Comparison of ENCODE assay signal across 13 cellular contexts in the genomic region with DNA sequence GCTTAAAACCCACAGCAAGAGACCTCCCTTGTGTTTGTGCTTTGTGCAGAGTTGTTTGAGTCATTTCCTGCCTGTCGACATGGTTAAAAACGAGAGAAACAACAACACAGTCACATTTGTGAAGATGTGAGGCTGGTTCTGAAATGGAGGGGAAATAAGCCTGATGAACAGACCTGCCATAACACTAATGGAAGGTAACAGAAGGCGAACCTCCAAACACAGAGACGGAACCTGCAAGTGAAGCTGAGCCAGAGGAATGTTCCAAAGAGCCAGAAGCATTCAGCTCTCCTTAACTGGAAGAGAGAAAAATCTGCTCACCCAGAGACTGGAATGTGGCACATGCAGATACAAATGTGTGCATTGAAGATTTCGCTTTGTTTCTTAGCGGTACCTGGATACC. TPM values are rescaled to one million over a fixed set of nuclear protein-coding genes. Genes with fewer than 3 reads are reported as not detected.
DNase-seq lines count a peak whose midpoint lies in the region; ATAC-seq and TF ChIP-seq lines count a peak whose summit lies in the region.
"Had no signal": no experiment of that assay in that cellular context is flagged by ENCODE, and none has a peak within 500 bp of the region (broad histone marks: within the 10 kb centered on the region; RNA-seq: fewer than 3 reads in every experiment).

No MANE protein-coding gene starts in this region.

- H3K27ac Mint-ChIP-seq in HFFc6 (peak overlapping the region; percentile 71; the same call in 1 of the 2 replicates), immature natural killer cell (no peak overlapping the region)
- H3K27ac Mint-ChIP-seq: stimulated activated memory B cell treated with anti-CD40 and anti-IgM and Interleukin-4, amounts not matched to agents 10 μg/mL and 1 μg/mL and 100 μg/mL, for 72 hours had no signal

- H3K27me3 Mint-ChIP-seq in HFFc6 (ENCODE audit: insufficient read depth) (peaks cover 2% of the 10 kb centered on the region; the same call in 1 of the 2 replicates), immature natural killer cell (ENCODE audit: low read depth in 3 of 3) (peaks cover 0 to 2% (median 2%) of the 10 kb centered on the region in 3 donors)
- H3K27me3 Mint-ChIP-seq: stimulated activated memory B cell treated with anti-CD40 and anti-IgM and Interleukin-4, amounts not matched to agents 10 μg/mL and 1 μg/mL and 100 μg/mL, for 72 hours had no signal

- DNase-seq in A172 (ENCODE audit: low spot score), result peak; percentile 3
- DNase-seq in HFFc6, result no peak
- no peak for DNase-seq in caudate nucleus (lab: John Stamatoyannopoulos, UW)
- peak; percentile 19 for DNase-seq in kidney tubule cell (ENCODE audit: low spot score)
- DNase-seq in NCI-H510A treated with DMSO at 0.1 percent for 48 hours (lab: John Stamatoyannopoulos, UW), result no peak
- no peak for DNase-seq in stimulated activated naive CD4-positive, alpha-beta T cell (lab: John Stamatoyannopoulos, UW)
- no peak for DNase-seq in immature natural killer cell
- DNase-seq: activated CD4-positive, alpha-beta T cell treated with anti-CD3 and anti-CD28 coated beads, Interleukin-2, amount 50 U/mL, for 1 hour; NCI-H446; PC-9; stimulated activated CD4-positive, alpha-beta T cell treated with anti-CD3 and anti-CD28 coated beads, Interleukin-1b, Interleukin-23, amount 100 ng/mL, for 48 hours had no signal

- peak overlapping the region; percentile 39 for H3K27ac ChIP-seq in caudate nucleus (ENCODE audit: low read depth, low read length)
- H3K27ac ChIP-seq: PC-9 had no signal

- no peak for TF ChIP-seq CTCF in HFFc6 (IDR thresholded peaks at IDR 0.05)

- H3K9me3 Mint-ChIP-seq in HFFc6 (no peaks in the 10 kb centered on the region), immature natural killer cell (no peaks in the 10 kb centered on the region)
- H3K9me3 Mint-ChIP-seq: stimulated activated memory B cell treated with anti-CD40 and anti-IgM and Interleukin-4, amounts not matched to agents 10 μg/mL and 1 μg/mL and 100 μg/mL, for 72 hours had no signal

- H3K36me3 Mint-ChIP-seq in HFFc6 (ENCODE audit: low read depth), result no peaks in the 10 kb centered on the region
- H3K36me3 Mint-ChIP-seq in immature natural killer cell, result no peaks in the 10 kb centered on the region
- H3K36me3 Mint-ChIP-seq: stimulated activated memory B cell treated with anti-CD40 and anti-IgM and Interleukin-4, amounts not matched to agents 10 μg/mL and 1 μg/mL and 100 μg/mL, for 72 hours had no signal

- H3K4me3 Mint-ChIP-seq in HFFc6, result no peak overlapping the region
- H3K4me3 Mint-ChIP-seq in immature natural killer cell, result no peak overlapping the region
- H3K4me3 Mint-ChIP-seq: stimulated activated memory B cell treated with anti-CD40 and anti-IgM and Interleukin-4, amounts not matched to agents 10 μg/mL and 1 μg/mL and 100 μg/mL, for 72 hours had no signal

- no peak for ATAC-seq in GM21447 (IDR thresholded peaks at IDR 0.05; ENCODE audit: unreplicated experiment)
- ATAC-seq: stimulated activated memory B cell treated with anti-CD40 and anti-IgM and Interleukin-4, amounts not matched to agents 10 μg/mL and 1 μg/mL and 100 μg/mL, for 72 hours had no signal

- peaks cover 31% of the 10 kb centered on the region for H3K4me1 Mint-ChIP-seq in HFFc6 (ENCODE audit: low read depth)
- H3K4me1 Mint-ChIP-seq in immature natural killer cell, result no peaks in the 10 kb centered on the region
- H3K4me1 Mint-ChIP-seq: stimulated activated memory B cell treated with anti-CD40 and anti-IgM and Interleukin-4, amounts not matched to agents 10 μg/mL and 1 μg/mL and 100 μg/mL, for 72 hours had no signal

RNA-seq across cellular contexts. Expression of a gene that starts 53.2 kb away (rescaled TPM):
- total RNA-seq in A172 (2014; rRNA removed; shearing (Covaris generic)), result 18.0 and 18.6 TPM in 2 replicates
- total RNA-seq in HFFc6 (2021; fragmentation: NEBNext Ultra II Directional; extraction: Animal tissue kit (Norgen Biotek cat#: 25700)), result 1 to 10 TPM; 1.8 to 2.8 (median 2.3) TPM
- polyA plus RNA-seq in immature natural killer cell, result 1 to 10 TPM; 1.1 to 1.8 (median 1.4) TPM

Comparison
In these comparisons a context has a peak if more than half of its experiments do, and no peak if none do; other contexts are left out.
1. DNase-seq: peak in A172 (single experiment) and kidney tubule cell (single experiment); none in HFFc6 (single experiment), caudate nucleus (0 of 61), NCI-H510A treated with DMSO at 0.1 percent for 48 hours (single experiment), stimulated activated naive CD4-positive, alpha-beta T cell (0 of 6) and immature natural killer cell (0 of 3).